16 cellular contexts compared by ENCODE assay signal in genomic region chr16:896261-897199, GRCh38.
DNase-seq lines count a peak whose midpoint lies in the region; ATAC-seq and TF ChIP-seq lines count a peak whose summit lies in the region.
"Had no signal": no experiment of that assay in that cellular context is flagged by ENCODE, and none has a peak within 500 bp of the region (broad histone marks: within the 10 kb centered on the region; RNA-seq: fewer than 3 reads in every experiment).

No MANE protein-coding gene starts in this region.

- no peak overlapping the region for H3K4me3 ChIP-seq in foreskin fibroblast (ENCODE audit: low read depth in 1 of 2, low read length in 2 of 2)

- no peak overlapping the region for H3K27ac Mint-ChIP-seq in stimulated activated naive B cell treated with anti-CD40 and anti-IgM and Interleukin-4, amounts not matched to agents 10 μg/mL and 1 μg/mL and 100 μg/mL, for 72 hours

- in situ Hi-C loops in G401 (cut with HindIII; ENCODE audit: low sequenced_read_pairs), result no loop called here

- no peaks in the 10 kb centered on the region for H3K9me3 Mint-ChIP-seq in stimulated activated naive B cell treated with anti-CD40 and anti-IgM and Interleukin-4, amounts not matched to agents 10 μg/mL and 1 μg/mL and 100 μg/mL, for 72 hours

- H3K4me3 Mint-ChIP-seq in stimulated activated naive B cell treated with anti-CD40 and anti-IgM and Interleukin-4, amounts not matched to agents 10 μg/mL and 1 μg/mL and 100 μg/mL, for 72 hours, result no peak overlapping the region
- H3K4me3 Mint-ChIP-seq: CD4-positive, alpha-beta memory T cell had no signal

- H3K27ac ChIP-seq in cingulate gyrus (ENCODE audit: low read depth, low read length) (peak overlapping the region; percentile 93), substantia nigra (ENCODE audit: low read depth, low read length, poor library complexity, severe bottlenecking) (peak overlapping the region; percentile 93)

- DNase-seq in G401 (ENCODE audit: low spot score) (peak; percentile 1), midbrain (lab: John Stamatoyannopoulos, UW) (peak; percentile 50), substantia nigra (lab: John Stamatoyannopoulos, UW) (peak in 23 of 49 donors; percentile 6 to 62 (median 33)), foreskin fibroblast (no peak)
- DNase-seq in stimulated activated naive B cell treated with anti-CD40 and anti-IgM and Interleukin-4, amounts not matched to agents 10 μg/mL and 1 μg/mL and 100 μg/mL, for 72 hours, result no peak
- DNase-seq in stimulated activated CD8-positive, alpha-beta memory T cell treated with anti-CD3 and anti-CD28 coated beads, Interleukin-4, amount 100 ng/mL, for 48 hours, result no peak
- DNase-seq: AML-193; CD4-positive, alpha-beta memory T cell; DMS79 treated with DMSO at 0.1 percent for 48 hours; GDM1; Kasumi-1; NCI-H1417; NCI-H2029; NCI-H510A; SHP77 treated with DMSO at 0.1 percent for 48 hours had no signal

- no peaks in the 10 kb centered on the region for H3K4me1 Mint-ChIP-seq in stimulated activated naive B cell treated with anti-CD40 and anti-IgM and Interleukin-4, amounts not matched to agents 10 μg/mL and 1 μg/mL and 100 μg/mL, for 72 hours

- H3K27me3 Mint-ChIP-seq in stimulated activated naive B cell treated with anti-CD40 and anti-IgM and Interleukin-4, amounts not matched to agents 10 μg/mL and 1 μg/mL and 100 μg/mL, for 72 hours, result no peaks in the 10 kb centered on the region
- H3K27me3 Mint-ChIP-seq: CD4-positive, alpha-beta memory T cell had no signal

- H3K36me3 Mint-ChIP-seq in stimulated activated naive B cell treated with anti-CD40 and anti-IgM and Interleukin-4, amounts not matched to agents 10 μg/mL and 1 μg/mL and 100 μg/mL, for 72 hours, result peaks cover 8 to 18% of the 10 kb centered on the region in 2 donors

- no peak for ATAC-seq in stimulated activated naive B cell treated with anti-CD40 and anti-IgM and Interleukin-4, amounts not matched to agents 10 μg/mL and 1 μg/mL and 100 μg/mL, for 72 hours (replicated peaks)

- no peak for TF ChIP-seq CTCF in foreskin fibroblast (IDR thresholded peaks at IDR 0.05; ENCODE audit: low read depth, low read length)

Comparison
In these comparisons a context has a peak if more than half of its experiments do, and no peak if none do; other contexts are left out.
1. DNase-seq: peak in G401 (single experiment) and midbrain (single experiment); none in stimulated activated naive B cell treated with anti-CD40 and anti-IgM and Interleukin-4, amounts not matched to agents 10 μg/mL and 1 μg/mL and 100 μg/mL, for 72 hours (single experiment), stimulated activated CD8-positive, alpha-beta memory T cell treated with anti-CD3 and anti-CD28 coated beads, Interleukin-4, amount 100 ng/mL, for 48 hours (single experiment) and foreskin fibroblast (0 of 2).